In genomic region chr5:135826994-135827671, GRCh38 we compare ENCODE assay signal across 24 cellular contexts. TPM values are rescaled to one million over a fixed set of nuclear protein-coding genes. Genes with fewer than 3 reads are reported as not detected.
A peak's percentile ranks its signal among the peaks of the same experiment; 100 is the strongest.
DNase-seq lines count a peak whose midpoint lies in the region; ATAC-seq and TF ChIP-seq lines count a peak whose summit lies in the region.
"Had no signal": no experiment of that assay in that cellular context is flagged by ENCODE, and none has a peak within 500 bp of the region (broad histone marks: within the 10 kb centered on the region; RNA-seq: fewer than 3 reads in every experiment).

No MANE protein-coding gene starts in this region.

- H3K36me3 Mint-ChIP-seq in activated CD8-positive, alpha-beta memory T cell treated with anti-CD3 and anti-CD28 coated beads, Interleukin-2, amount 10 ng/mL, durations not matched to agents 7 days and 5 days, result no peaks in the 10 kb centered on the region
- no peaks in the 10 kb centered on the region for H3K36me3 Mint-ChIP-seq in nephron progenitor cell (ENCODE audit: low read depth)
- H3K36me3 Mint-ChIP-seq: CD4-positive, CD25-positive, alpha-beta regulatory T cell had no signal

- H3K36me3 ChIP-seq in H7 (replicated peaks; ENCODE audit: control insufficient read depth, insufficient read depth, low read length) (no peaks in the 10 kb centered on the region), osteoblast (ENCODE audit: insufficient read depth, low read length) (no peaks in the 10 kb centered on the region), vagina (no peaks in the 10 kb centered on the region)
- H3K36me3 ChIP-seq: BE2C had no signal

- H3K4me3 Mint-ChIP-seq in activated CD8-positive, alpha-beta memory T cell treated with anti-CD3 and anti-CD28 coated beads, Interleukin-2, amount 10 ng/mL, durations not matched to agents 7 days and 5 days, result no peak overlapping the region
- H3K4me3 Mint-ChIP-seq in nephron progenitor cell, result no peak overlapping the region
- H3K4me3 Mint-ChIP-seq: CD4-positive, CD25-positive, alpha-beta regulatory T cell had no signal

- DNase-seq in activated CD8-positive, alpha-beta memory T cell treated with anti-CD3 and anti-CD28 coated beads, Interleukin-2, amount 10 ng/mL, durations not matched to agents 7 days and 5 days, result peak; percentile 18
- no peak for DNase-seq in activated CD8-positive, alpha-beta memory T cell treated with anti-CD3 and anti-CD28 coated beads, Interleukin-2, amount 50 U/mL, for 4 hours
- DNase-seq in H7 (peak; percentile 17), osteoblast (ENCODE audit: insufficient read length, low spot score, missing footprints) (peak; percentile 57), vagina (ENCODE audit: extremely low spot score in 2 of 2) (peak; percentile 67 to 70), kidney glomerular epithelial cell (lab: John Stamatoyannopoulos, UW) (no peak), nephron progenitor cell (no peak)
- DNase-seq: BE2C; Calu3; CD4-positive, CD25-positive, alpha-beta regulatory T cell; DMS79; HCEC 1CT; MV-4-11; NCI-H1417; NCI-H187; NCI-H2107; NCI-H2227 treated with DMSO at 0.1 percent for 48 hours; NCI-H510A treated with DMSO at 0.1 percent for 48 hours; NCI-H774; OCI-M1; RPMI8226 had no signal

- H3K4me2 ChIP-seq in osteoblast (ENCODE audit: insufficient read depth, low read length), result no peak overlapping the region
- H3K4me2 ChIP-seq: KMS-11 had no signal

- H4K20me1 ChIP-seq in osteoblast (ENCODE audit: insufficient read depth, low read length), result no peaks in the 10 kb centered on the region

- no peak overlapping the region for H3K27ac Mint-ChIP-seq in activated CD8-positive, alpha-beta memory T cell treated with anti-CD3 and anti-CD28 coated beads, Interleukin-2, amount 10 ng/mL, durations not matched to agents 7 days and 5 days
- H3K27ac Mint-ChIP-seq in nephron progenitor cell, result no peak overlapping the region
- H3K27ac Mint-ChIP-seq: CD4-positive, CD25-positive, alpha-beta regulatory T cell had no signal

- no peak overlapping the region for H2AFZ ChIP-seq in osteoblast (ENCODE audit: low read length)

- no peak overlapping the region for H3K27ac ChIP-seq in osteoblast (ENCODE audit: low read depth, low read length)
- no peak overlapping the region for H3K27ac ChIP-seq in vagina
- H3K27ac ChIP-seq: HL-60, KMS-11 had no signal

- intact Hi-C loops in vagina (cut with DNase I), result no loop called here

- H3K27me3 ChIP-seq in H7 (ENCODE audit: control insufficient read depth, insufficient read depth, low read length), result peaks cover 2% of the 10 kb centered on the region; the same call in 1 of the 2 replicates
- H3K27me3 ChIP-seq in osteoblast (ENCODE audit: insufficient read depth, low read length), result peaks cover 7% of the 10 kb centered on the region
- H3K27me3 ChIP-seq in vagina, result no peaks in the 10 kb centered on the region

- ATAC-seq in activated CD8-positive, alpha-beta memory T cell treated with anti-CD3 and anti-CD28 coated beads, Interleukin-2, amount 10 ng/mL, durations not matched to agents 7 days and 5 days, result no peak

- no peaks in the 10 kb centered on the region for H3K79me2 ChIP-seq in osteoblast (ENCODE audit: insufficient read depth, low read length)

- H3K9me3 Mint-ChIP-seq in activated CD8-positive, alpha-beta memory T cell treated with anti-CD3 and anti-CD28 coated beads, Interleukin-2, amount 10 ng/mL, durations not matched to agents 7 days and 5 days (ENCODE audit: low read depth), result no peaks in the 10 kb centered on the region
- no peaks in the 10 kb centered on the region for H3K9me3 Mint-ChIP-seq in nephron progenitor cell
- H3K9me3 Mint-ChIP-seq: CD4-positive, CD25-positive, alpha-beta regulatory T cell had no signal

- H3K4me1 Mint-ChIP-seq in activated CD8-positive, alpha-beta memory T cell treated with anti-CD3 and anti-CD28 coated beads, Interleukin-2, amount 10 ng/mL, durations not matched to agents 7 days and 5 days, result no peaks in the 10 kb centered on the region
- H3K4me1 Mint-ChIP-seq in nephron progenitor cell, result peaks cover 40% of the 10 kb centered on the region
- H3K4me1 Mint-ChIP-seq: CD4-positive, CD25-positive, alpha-beta regulatory T cell had no signal

- TF ChIP-seq POLR2A in vagina (IDR thresholded peaks at IDR 0.05), result no peak

- no peak for TF ChIP-seq CTCF in osteoblast (IDR thresholded peaks at IDR 0.05; ENCODE audit: extremely low read depth, low read depth, low read length)
- no peak for TF ChIP-seq CTCF in vagina (IDR thresholded peaks at IDR 0.05)
- TF ChIP-seq CTCF in nephron progenitor cell (IDR thresholded peaks at IDR 0.05), result no peak

- H3K9me3 ChIP-seq in osteoblast (ENCODE audit: low read depth, low read length) (no peaks in the 10 kb centered on the region), vagina (no peaks in the 10 kb centered on the region)
- H3K9me3 ChIP-seq: BE2C had no signal

- H3K4me1 ChIP-seq in osteoblast (ENCODE audit: insufficient read depth, low read length) (no peaks in the 10 kb centered on the region), vagina (no peaks in the 10 kb centered on the region)
- H3K4me1 ChIP-seq: BE2C had no signal

- peaks cover 8% of the 10 kb centered on the region for H3K27me3 Mint-ChIP-seq in activated CD8-positive, alpha-beta memory T cell treated with anti-CD3 and anti-CD28 coated beads, Interleukin-2, amount 10 ng/mL, durations not matched to agents 7 days and 5 days
- peaks cover 58% of the 10 kb centered on the region for H3K27me3 Mint-ChIP-seq in nephron progenitor cell (ENCODE audit: low read depth, poor library complexity)

- H3K4me3 ChIP-seq in H7 (ENCODE audit: insufficient read depth, low read depth, low read length), result no peak overlapping the region
- H3K4me3 ChIP-seq in osteoblast (ENCODE audit: insufficient read depth, low read length), result no peak overlapping the region
- H3K4me3 ChIP-seq in vagina, result no peak overlapping the region

- CTCF ChIA-PET in activated CD8-positive, alpha-beta memory T cell treated with anti-CD3 and anti-CD28 coated beads, Interleukin-2, amount 10 ng/mL, durations not matched to agents 7 days and 5 days (lab: Charles Lee), result no interaction called here

RNA-seq across cellular contexts. Expression of gene SLC25A48, which starts 7.3 kb away (rescaled TPM):
- not detected for total RNA-seq in activated CD8-positive, alpha-beta memory T cell treated with anti-CD3 and anti-CD28 coated beads, Interleukin-2, amount 10 ng/mL, durations not matched to agents 7 days and 5 days
- total RNA-seq in H7 (2014; rRNA removed; shearing (Covaris generic)), result 0.04 and 0.38 TPM in 2 replicates
- not detected in 2 replicates for total RNA-seq in osteoblast
- 0.49 TPM for total RNA-seq in vagina
- total RNA-seq: A172; Calu3; CD4-positive, CD25-positive, alpha-beta regulatory T cell had no signal

Comparison
In these comparisons a context has a peak if more than half of its experiments do, and no peak if none do; other contexts are left out.
1. DNase-seq: peak in activated CD8-positive, alpha-beta memory T cell treated with anti-CD3 and anti-CD28 coated beads, Interleukin-2, amount 10 ng/mL, durations not matched to agents 7 days and 5 days (single experiment), H7 (single experiment), osteoblast (single experiment) and vagina (2 of 2); none in activated CD8-positive, alpha-beta memory T cell treated with anti-CD3 and anti-CD28 coated beads, Interleukin-2, amount 50 U/mL, for 4 hours (single experiment), kidney glomerular epithelial cell (single experiment) and nephron progenitor cell (single experiment).